ENCODE assay signal across 10 cellular contexts in the genomic region with DNA sequence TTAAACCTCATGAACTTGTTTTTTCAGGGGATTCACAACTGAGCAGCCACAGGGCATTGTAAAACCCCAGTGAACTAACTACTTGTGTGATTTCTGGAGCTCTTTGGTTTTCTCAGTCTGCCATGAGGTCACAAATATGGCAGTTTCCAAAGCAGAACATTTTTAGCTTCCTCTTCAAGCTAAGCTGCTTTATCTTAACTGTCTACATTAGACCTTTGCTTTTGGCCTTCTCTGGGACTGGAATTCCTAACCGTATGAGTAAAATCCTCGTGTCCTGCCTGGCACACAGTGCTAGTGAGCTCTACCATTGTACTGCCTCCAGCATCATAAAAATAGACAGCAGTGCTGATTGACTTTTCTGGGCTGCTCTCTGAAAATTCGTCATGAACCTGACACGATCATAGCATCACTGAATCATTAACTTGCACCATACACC. TPM values are rescaled to one million over a fixed set of nuclear protein-coding genes. Genes with fewer than 3 reads are reported as not detected.
A peak's percentile ranks its signal among the peaks of the same experiment; 100 is the strongest.
DNase-seq lines count a peak whose midpoint lies in the region; ATAC-seq, FAIRE-seq and TF ChIP-seq lines count a peak whose summit lies in the region.
"Had no signal": no experiment of that assay in that cellular context is flagged by ENCODE, and none has a peak within 500 bp of the region (broad histone marks: within the 10 kb centered on the region; RNA-seq: fewer than 3 reads in every experiment).

No MANE protein-coding gene starts in this region.

- peak; percentile 88 for FAIRE-seq in keratinocyte (lab: Jason Lieb, UNC)

- ATAC-seq in Right ventricle myocardium inferior: peak; percentile 88

- POLR2A ChIA-PET in CD4-positive, alpha-beta memory T cell (lab: Charles Lee; ENCODE audit: partially characterized antibody): no interaction called here

- H3K27me3 Mint-ChIP-seq in CD4-positive, alpha-beta memory T cell: no peaks in the 10 kb centered on the region

- DNase-seq in Right ventricle myocardium inferior (ENCODE audit: missing footprints) (no peak), cardiac septum (ENCODE audit: low spot score) (no peak), adrenal gland (peak in 6 of 7 donors; percentile 71 to 81 (median 74)), keratinocyte (ENCODE audit: low read depth, low spot score) (peak; percentile 65), HK-2 (ENCODE audit: unreplicated experiment) (no peak), CD1c-positive myeloid dendritic cell (ENCODE audit: extremely low spot score) (no peak)
- no peak for DNase-seq in stimulated activated CD4-positive, alpha-beta T cell treated with anti-CD3 and anti-CD28 coated beads, Interleukin-2, amount 100 ng/mL, for 48 hours
- DNase-seq in CD4-positive, alpha-beta memory T cell: no peak
- DNase-seq: T-helper 1 cell had no signal

- H3K9ac ChIP-seq in keratinocyte (ENCODE audit: control insufficient read depth, extremely low read depth, insufficient read depth, low read length): peak overlapping the region; percentile 23

- CTCF ChIA-PET in CD4-positive, alpha-beta memory T cell (lab: Charles Lee; ENCODE audit: partially characterized antibody): interaction anchor here (0.9 kb wide), 1 partner anchor 9 kb away, joined by 3 read pairs; no protein-coding TSS in a partner anchor

- intact Hi-C loops in Right ventricle myocardium inferior (cut with DNase I) (no loop called here), cardiac septum (cut with DNase I) (loop anchor here (5.0 kb wide), 1 partner anchor 501 kb away; a partner anchor contains a TSS), adrenal gland (cut with DNase I) (no loop called here)
- intact Hi-C loops in CD4-positive, alpha-beta memory T cell (cut with micrococcal nuclease): no loop called here

- H3K9me3 ChIP-seq in adrenal gland (replicated peaks in 1 of 3): no peaks in the 10 kb centered on the region
- no peaks in the 10 kb centered on the region for H3K9me3 ChIP-seq in keratinocyte (ENCODE audit: control insufficient read depth, low read depth, low read length)
- H3K9me3 ChIP-seq in CD4-positive, alpha-beta memory T cell (ENCODE audit: control insufficient read depth in 1 of 2, low read length in 2 of 2): no peaks in the 10 kb centered on the region

- TF ChIP-seq POLR2A in adrenal gland (IDR thresholded peaks at IDR 0.05): peak in 1 of 2 donors; percentile 39

- H3K36me3 Mint-ChIP-seq in CD4-positive, alpha-beta memory T cell: no peaks in the 10 kb centered on the region

- H3K27me3 ChIP-seq in adrenal gland (no peaks in the 10 kb centered on the region), keratinocyte (ENCODE audit: control insufficient read depth, extremely low read depth, insufficient read depth, low read length) (no peaks in the 10 kb centered on the region)
- no peaks in the 10 kb centered on the region for H3K27me3 ChIP-seq in CD4-positive, alpha-beta memory T cell (ENCODE audit: insufficient read depth, low read length)

- H3K4me1 ChIP-seq in adrenal gland (replicated peaks in 1 of 2) (peaks cover 0 to 21% of the 10 kb centered on the region in 2 donors), keratinocyte (ENCODE audit: control insufficient read depth, extremely low read depth, insufficient read depth, low read length) (peaks cover 12% of the 10 kb centered on the region)
- no peaks in the 10 kb centered on the region for H3K4me1 ChIP-seq in CD4-positive, alpha-beta memory T cell (ENCODE audit: insufficient read depth, low read length)

- peaks cover 15% of the 10 kb centered on the region for H3K79me2 ChIP-seq in keratinocyte (ENCODE audit: control insufficient read depth, insufficient read depth, low read length)

- TF ChIP-seq CTCF in adrenal gland (IDR thresholded peaks at IDR 0.05) (no peak), keratinocyte (optimal IDR thresholded peaks at IDR 0.05 in 1 of 3, IDR thresholded peaks at IDR 0.05 in 1 of 3, conservative IDR thresholded peaks at IDR 0.05 in 1 of 3; ENCODE audit: extremely low read depth in 1 of 3, insufficient read depth in 2 of 3, low read length in 3 of 3) (no peak)

- H3K4me1 Mint-ChIP-seq in CD4-positive, alpha-beta memory T cell: peaks cover 0 to 7% (median 3%) of the 10 kb centered on the region in 4 donors

- peak overlapping the region in 4 of 5 donors; percentile 53 to 87 (median 72) for H3K27ac ChIP-seq in adrenal gland
- peak overlapping the region; percentile 61 for H3K27ac ChIP-seq in keratinocyte (ENCODE audit: control insufficient read depth, insufficient read depth, low read length)
- no peak overlapping the region for H3K27ac ChIP-seq in CD4-positive, alpha-beta memory T cell (ENCODE audit: low read depth, low read length)
- H3K27ac ChIP-seq: 22Rv1 had no signal

- dilution Hi-C loops in keratinocyte (cut with MboI; ENCODE audit: extremely low pct_ligation_motif_present, low sequenced_read_pairs): no loop called here

- H3K9me1 ChIP-seq in keratinocyte (ENCODE audit: control insufficient read depth, extremely low read depth, insufficient read depth, low read length): no peaks in the 10 kb centered on the region

- H3K4me3 Mint-ChIP-seq in CD4-positive, alpha-beta memory T cell: no peak overlapping the region

- no peaks in the 10 kb centered on the region for H4K20me1 ChIP-seq in keratinocyte (ENCODE audit: control insufficient read depth, extremely low read depth, insufficient read depth, low read length)

- H3K27ac Mint-ChIP-seq in CD4-positive, alpha-beta memory T cell: no peak overlapping the region

- H3K4me3 ChIP-seq in adrenal gland: no peak overlapping the region
- H3K4me3 ChIP-seq in keratinocyte (ENCODE audit: control insufficient read depth in 2 of 3, extremely low read depth in 1 of 3, insufficient read depth in 2 of 3, low read depth in 1 of 3, low read length in 3 of 3): no peak overlapping the region
- H3K4me3 ChIP-seq in CD4-positive, alpha-beta memory T cell (ENCODE audit: low read length in 2 of 2): no peak overlapping the region

- H3K9me3 Mint-ChIP-seq in CD4-positive, alpha-beta memory T cell: peaks cover 0 to 2% (median 0%) of the 10 kb centered on the region in 8 donors

- 50 to 66% (median 57%) methylated on average over 4 of the region's 4 CpGs for WGBS in adrenal gland, 4 donors

- peak overlapping the region; percentile 5 for H3K4me2 ChIP-seq in keratinocyte (ENCODE audit: control insufficient read depth, extremely low read depth, insufficient read depth, low read depth, low read length)

- no peak overlapping the region for H2AFZ ChIP-seq in keratinocyte (ENCODE audit: control insufficient read depth, low read length)

- H3K36me3 ChIP-seq in adrenal gland (replicated peaks in 1 of 2): no peaks in the 10 kb centered on the region
- no peaks in the 10 kb centered on the region for H3K36me3 ChIP-seq in keratinocyte (ENCODE audit: control insufficient read depth in 2 of 2, extremely low read depth in 1 of 2, insufficient read depth in 2 of 2, low read length in 2 of 2)
- no peaks in the 10 kb centered on the region for H3K36me3 ChIP-seq in CD4-positive, alpha-beta memory T cell (ENCODE audit: insufficient read depth, low read length)

RNA-seq across cellular contexts. Expression of a gene that starts 22.1 kb away (rescaled TPM):
- total RNA-seq in Right ventricle myocardium inferior (176 TPM), cardiac septum (97.4 TPM), adrenal gland (10 to 100 TPM; 13.6 to 38.7 (median 14.5) TPM)
- polyA plus RNA-seq in adrenal gland (1 to 10 TPM; 6.8 to 8.4 (median 8.1) TPM), keratinocyte (14.2 to 20.2 TPM (median 16.8 TPM) in 3 replicates)
- polyA plus RNA-seq in keratinocyte (2011; ENCODE audit: low read depth): 2.9 TPM
- polyA plus RNA-seq in keratinocyte (2011; cell fraction: cytosol; rRNA removed): 14.3 and 20.2 TPM in 2 replicates
- polyA plus RNA-seq in keratinocyte (2011; cell fraction: nucleus; rRNA removed): 28.9 and 37.6 TPM in 2 replicates
- 9.4 and 11.1 TPM in 2 replicates for polyA plus RNA-seq in keratinocyte (2012; ENCODE audit: low replicate concordance)
- 32.4 to 41.1 TPM (median 36.0 TPM) in 3 replicates for polyA minus RNA-seq in keratinocyte
- polyA minus RNA-seq in keratinocyte (2011; cell fraction: cytosol; rRNA and poly(A)+ RNA removed): 14.6 TPM
- 30.4 and 39.5 TPM in 2 replicates for polyA minus RNA-seq in keratinocyte (2011; cell fraction: nucleus; rRNA and poly(A)+ RNA removed)
- 1 to 10 TPM; 7.7 to 8.0 TPM for total RNA-seq in CD4-positive, alpha-beta memory T cell
- 1 to 10 TPM; 5.0 to 7.4 TPM for polyA plus RNA-seq in CD4-positive, alpha-beta memory T cell

Comparison
In these comparisons a context has a peak if more than half of its experiments do, and no peak if none do; other contexts are left out.
1. DNase-seq: peak in adrenal gland (6 of 7) and keratinocyte (single experiment); none in Right ventricle myocardium inferior (single experiment), cardiac septum (single experiment), HK-2 (single experiment), stimulated activated CD4-positive, alpha-beta T cell treated with anti-CD3 and anti-CD28 coated beads, Interleukin-2, amount 100 ng/mL, for 48 hours (0 of 2), CD1c-positive myeloid dendritic cell (single experiment) and CD4-positive, alpha-beta memory T cell (0 of 5).